In the genomic region with DNA sequence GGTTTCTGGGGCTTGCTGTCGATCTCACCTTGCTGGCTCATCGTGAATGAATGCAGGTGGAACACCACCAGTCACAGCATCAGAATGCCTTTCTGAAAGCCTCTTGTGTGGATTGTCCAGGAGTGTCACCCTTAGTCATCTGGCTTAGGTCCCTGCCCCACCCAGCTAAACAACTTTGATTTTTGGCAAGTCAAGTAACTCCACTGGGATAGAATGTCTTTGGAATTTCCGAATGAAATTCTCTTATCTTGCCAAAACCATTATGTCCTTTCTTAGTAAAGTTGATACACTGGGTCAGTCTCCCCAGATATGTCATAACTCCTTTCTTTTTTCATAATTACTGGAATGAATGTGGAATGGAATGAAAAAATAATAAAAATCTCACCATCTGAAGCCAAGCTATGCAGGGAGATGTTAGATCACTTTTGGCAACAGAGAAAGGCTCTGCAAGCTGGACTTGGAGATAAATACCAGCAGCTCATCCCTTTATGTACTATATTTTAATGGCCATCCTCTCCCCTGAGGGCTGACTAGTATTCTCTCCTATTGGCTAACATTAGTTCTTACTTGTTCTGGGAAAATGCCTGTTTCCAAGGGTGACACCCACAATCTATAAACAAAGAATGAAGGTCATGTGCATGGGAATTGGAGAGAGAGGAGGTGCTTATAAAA, we compare ENCODE assay signal across 11 cellular contexts. TPM values are rescaled to one million over a fixed set of nuclear protein-coding genes. Genes with fewer than 3 reads are reported as not detected.
DNase-seq lines count a peak whose midpoint lies in the region; ATAC-seq and TF ChIP-seq lines count a peak whose summit lies in the region.
"Had no signal": no experiment of that assay in that cellular context is flagged by ENCODE, and none has a peak within 500 bp of the region (broad histone marks: within the 10 kb centered on the region; RNA-seq: fewer than 3 reads in every experiment).

No MANE protein-coding gene starts in this region.

- H3K27ac ChIP-seq in foreskin keratinocyte (peak overlapping the region; percentile 98), rectal smooth muscle tissue (ENCODE audit: low read depth, low read length) (peak overlapping the region; percentile 63)

- ATAC-seq in foreskin keratinocyte = peak; percentile 94
- no peak for ATAC-seq in HG03097 (IDR thresholded peaks at IDR 0.05; ENCODE audit: low FRiP score, unreplicated experiment)
- ATAC-seq in HG03159 (IDR thresholded peaks at IDR 0.05; ENCODE audit: unreplicated experiment) = no peak
- ATAC-seq in GM21423 (IDR thresholded peaks at IDR 0.05; ENCODE audit: unreplicated experiment) = no peak

- DNase-seq in ELR (ENCODE audit: low read depth) (peak; percentile 61), T1000 (lab: John Stamatoyannopoulos, UW) (peak; percentile 53), foreskin keratinocyte (peak; percentile 97 to 99), GM19240 (ENCODE audit: insufficient read length, low spot score) (no peak)
- DNase-seq: activated naive CD4-positive, alpha-beta T cell; glutamatergic neuron; stimulated activated naive CD4-positive, alpha-beta T cell treated with Interleukin-2 at 50 U/mL for 16 hours had no signal

- no peak overlapping the region for H3K9ac ChIP-seq in rectal smooth muscle tissue (ENCODE audit: low read length)

- TF ChIP-seq CTCF in foreskin keratinocyte (conservative IDR thresholded peaks at IDR 0.05) = no peak

- H3K27me3 ChIP-seq in foreskin keratinocyte (no peaks in the 10 kb centered on the region), rectal smooth muscle tissue (ENCODE audit: control insufficient read depth, insufficient read depth, low read length) (no peaks in the 10 kb centered on the region)

- H3K4me1 ChIP-seq in foreskin keratinocyte = peaks cover 36% of the 10 kb centered on the region
- H3K4me1 ChIP-seq in rectal smooth muscle tissue (ENCODE audit: control insufficient read depth, insufficient read depth, low read length) = peaks cover 7% of the 10 kb centered on the region

- no peak overlapping the region for H3K4me3 ChIP-seq in rectal smooth muscle tissue (ENCODE audit: low read length)

- H3K36me3 ChIP-seq in rectal smooth muscle tissue (ENCODE audit: control insufficient read depth, insufficient read depth, low read length) = no peaks in the 10 kb centered on the region

RNA-seq across cellular contexts. Expression of a gene that starts 35.4 kb away (rescaled TPM):
- total RNA-seq in foreskin keratinocyte = 16.4 and 19.2 TPM in 2 replicates
- polyA plus RNA-seq in foreskin keratinocyte = 14.1 and 14.9 TPM in 2 replicates
